20 cellular contexts compared by ENCODE assay signal in genomic region chr1:27269276-27269675, GRCh38.
"Had no signal": no experiment of that assay in that cellular context is flagged by ENCODE, and none has a peak within 500 bp of the region (broad histone marks: within the 10 kb centered on the region; RNA-seq: fewer than 3 reads in every experiment).

No MANE protein-coding gene starts in this region.

- ATAC-seq: K562 had no signal

- H3K27me3 Mint-ChIP-seq: IgD-negative memory B cell had no signal

- H3K9me3 ChIP-seq: SK-N-SH had no signal

- H3K4me3 ChIP-seq: K562 had no signal

- H3K27ac ChIP-seq: KMS-11 had no signal

- H3K9me3 Mint-ChIP-seq: IgD-negative memory B cell had no signal

- H3K27ac Mint-ChIP-seq: IgD-negative memory B cell had no signal

- H3K4me3 Mint-ChIP-seq: IgD-negative memory B cell had no signal

- DNase-seq: Kasumi-1, MM.1S, NCI-H1092 treated with DMSO at 0.1 percent for 48 hours, NCI-H1436, NCI-H187, NCI-H2029, NCI-H2081 treated with DMSO at 0.1 percent for 48 hours, NCI-H2171, NCI-H226, NCI-H446, NCI-H510A, NCI-H524 treated with DMSO at 0.1 percent for 48 hours, NCI-H69, NCI-H774, Right ventricle myocardium superior, RPMI8226, SK-N-SH had no signal
